ENCODE assay signal across 11 cellular contexts in genomic region chr14:68576496-68577244, GRCh38.
DNase-seq lines count a peak whose midpoint lies in the region; ATAC-seq and TF ChIP-seq lines count a peak whose summit lies in the region.
"Had no signal": no experiment of that assay in that cellular context is flagged by ENCODE, and none has a peak within 500 bp of the region (broad histone marks: within the 10 kb centered on the region; RNA-seq: fewer than 3 reads in every experiment).

No MANE protein-coding gene starts in this region.

- ATAC-seq in SK-N-SH treated with all-trans-retinoic acid at 6 μM for 48 hours (peak; percentile 78), GM19395 (IDR thresholded peaks at IDR 0.05; ENCODE audit: unreplicated experiment) (no peak)
- peak; percentile 39 for ATAC-seq in stimulated activated effector memory CD8-positive, alpha-beta T cell treated with anti-CD3 and anti-CD28 coated beads, Interleukin-12 subunit alpha, Interleukin-12 subunit beta, amount 100 ng/mL, for 72 hours

- H3K4me1 Mint-ChIP-seq in stimulated activated effector memory CD8-positive, alpha-beta T cell treated with anti-CD3 and anti-CD28 coated beads, Interleukin-12 subunit alpha, Interleukin-12 subunit beta, amount 100 ng/mL, for 72 hours, result peaks cover 7% of the 10 kb centered on the region

- no peak overlapping the region for H3K4me3 Mint-ChIP-seq in stimulated activated effector memory CD8-positive, alpha-beta T cell treated with anti-CD3 and anti-CD28 coated beads, Interleukin-12 subunit alpha, Interleukin-12 subunit beta, amount 100 ng/mL, for 72 hours

- H3K36me3 Mint-ChIP-seq in stimulated activated effector memory CD8-positive, alpha-beta T cell treated with anti-CD3 and anti-CD28 coated beads, Interleukin-12 subunit alpha, Interleukin-12 subunit beta, amount 100 ng/mL, for 72 hours, result no peaks in the 10 kb centered on the region

- DNase-seq in DMS53 (lab: John Stamatoyannopoulos, UW) (peak; percentile 10), DMS53 treated with DMSO at 0.1 percent for 48 hours (lab: John Stamatoyannopoulos, UW; ENCODE audit: unreplicated experiment) (no peak), foreskin melanocyte (peak; percentile 83), NCI-H1436 (lab: John Stamatoyannopoulos, UW) (no peak)
- DNase-seq in stimulated activated effector memory CD8-positive, alpha-beta T cell treated with anti-CD3 and anti-CD28 coated beads, Interleukin-12 subunit alpha, Interleukin-12 subunit beta, amount 100 ng/mL, for 72 hours (ENCODE audit: low spot score in 2 of 2), result no peak
- DNase-seq in stimulated activated CD4-positive, alpha-beta T cell treated with anti-CD3 and anti-CD28 coated beads, Interleukin-1b, Interleukin-23, amount 100 ng/mL, for 48 hours, result no peak
- DNase-seq: NCI-H524 treated with DMSO at 0.1 percent for 48 hours, T-helper 2 cell had no signal

- no peak overlapping the region for H3K27ac Mint-ChIP-seq in stimulated activated effector memory CD8-positive, alpha-beta T cell treated with anti-CD3 and anti-CD28 coated beads, Interleukin-12 subunit alpha, Interleukin-12 subunit beta, amount 100 ng/mL, for 72 hours
- H3K27ac Mint-ChIP-seq: progenitor cell of endocrine pancreas had no signal

- H3K9me3 Mint-ChIP-seq in stimulated activated effector memory CD8-positive, alpha-beta T cell treated with anti-CD3 and anti-CD28 coated beads, Interleukin-12 subunit alpha, Interleukin-12 subunit beta, amount 100 ng/mL, for 72 hours, result no peaks in the 10 kb centered on the region

TF ChIP-seq in SK-N-SH treated with all-trans-retinoic acid at 6 μM for 48 hours, 23 proteins besides CTCF, POLR2A, EP300 and RAD21:
- TF ChIP-seq ARNTL (CRISPR knock-in tag; IDR thresholded peaks at IDR 0.05; ENCODE audit: borderline replicate concordance, low read depth) (no peak), PPARA (CRISPR knock-in tag; IDR thresholded peaks at IDR 0.05; ENCODE audit: borderline replicate concordance) (no peak), TCF4 (CRISPR knock-in tag; IDR thresholded peaks at IDR 0.05; ENCODE audit: borderline replicate concordance) (no peak), RARB (CRISPR knock-in tag; IDR thresholded peaks at IDR 0.05) (no peak), BACH2 (CRISPR knock-in tag; IDR thresholded peaks at IDR 0.05; ENCODE audit: borderline replicate concordance) (no peak), CSDC2 (CRISPR knock-in tag; IDR thresholded peaks at IDR 0.05) (no peak), TOX (CRISPR knock-in tag; IDR thresholded peaks at IDR 0.05; ENCODE audit: borderline replicate concordance) (no peak), CSRNP3 (CRISPR knock-in tag; IDR thresholded peaks at IDR 0.05) (no peak), OSR1 (CRISPR knock-in tag; IDR thresholded peaks at IDR 0.05) (no peak)
- TF ChIP-seq, protein P1, sequence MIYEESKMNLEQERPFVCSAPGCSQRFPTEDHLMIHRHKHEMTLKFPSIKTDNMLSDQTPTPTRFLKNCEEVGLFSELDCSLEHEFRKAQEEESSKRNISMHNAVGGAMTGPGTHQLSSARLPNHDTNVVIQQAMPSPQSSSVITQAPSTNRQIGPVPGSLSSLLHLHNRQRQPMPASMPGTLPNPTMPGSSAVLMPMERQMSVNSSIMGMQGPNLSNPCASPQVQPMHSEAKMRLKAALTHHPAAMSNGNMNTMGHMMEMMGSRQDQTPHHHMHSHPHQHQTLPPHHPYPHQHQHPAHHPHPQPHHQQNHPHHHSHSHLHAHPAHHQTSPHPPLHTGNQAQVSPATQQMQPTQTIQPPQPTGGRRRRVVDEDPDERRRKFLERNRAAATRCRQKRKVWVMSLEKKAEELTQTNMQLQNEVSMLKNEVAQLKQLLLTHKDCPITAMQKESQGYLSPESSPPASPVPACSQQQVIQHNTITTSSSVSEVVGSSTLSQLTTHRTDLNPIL (CRISPR knock-in tag; IDR thresholded peaks at IDR 0.05; ENCODE audit: low read depth), result no peak
TF ChIP-seq in SK-N-SH treated with all-trans-retinoic acid at 6 μM for 48 hours: peak in this region for 0.

Comparison
In these comparisons a context has a peak if more than half of its experiments do, and no peak if none do; other contexts are left out.
1. DNase-seq: peak in DMS53 (single experiment) and foreskin melanocyte (single experiment); none in DMS53 treated with DMSO at 0.1 percent for 48 hours (single experiment), stimulated activated effector memory CD8-positive, alpha-beta T cell treated with anti-CD3 and anti-CD28 coated beads, Interleukin-12 subunit alpha, Interleukin-12 subunit beta, amount 100 ng/mL, for 72 hours (0 of 2), stimulated activated CD4-positive, alpha-beta T cell treated with anti-CD3 and anti-CD28 coated beads, Interleukin-1b, Interleukin-23, amount 100 ng/mL, for 48 hours (single experiment) and NCI-H1436 (single experiment).